Comparison of ENCODE assay signal across 19 cellular contexts in the genomic region with DNA sequence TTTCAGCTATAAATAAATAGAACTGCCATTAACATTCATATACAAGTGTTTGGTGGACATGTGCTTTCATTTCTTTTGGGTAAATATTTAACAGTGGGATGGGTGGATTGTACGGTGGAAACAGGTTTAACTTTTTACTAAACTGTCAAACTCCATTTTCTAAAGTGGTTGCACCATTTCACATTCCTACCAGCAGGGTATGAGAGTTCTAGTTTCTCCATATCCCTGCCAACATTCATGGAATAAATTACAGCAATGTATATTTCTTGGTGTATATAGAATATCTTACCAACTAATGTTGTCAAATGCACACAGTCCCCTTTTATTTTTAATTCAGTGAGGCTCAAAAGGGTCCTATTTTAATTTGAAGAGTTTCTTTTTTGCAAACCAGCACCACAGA.
DNase-seq lines count a peak whose midpoint lies in the region; TF ChIP-seq lines count a peak whose summit lies in the region.
"Had no signal": no experiment of that assay in that cellular context is flagged by ENCODE, and none has a peak within 500 bp of the region (broad histone marks: within the 10 kb centered on the region; RNA-seq: fewer than 3 reads in every experiment).

No MANE protein-coding gene starts in this region.

- H3K79me2 ChIP-seq in MM.1S (ENCODE audit: low read length), result no peaks in the 10 kb centered on the region

- intact Hi-C loops in Caco-2 (cut with micrococcal nuclease; ENCODE audit: unreplicated experiment), result no loop called here

- no peaks in the 10 kb centered on the region for H3K9me2 ChIP-seq in MM.1S (replicated peaks; ENCODE audit: insufficient read depth, low read length)

- H3K4me3 Mint-ChIP-seq in Caco-2 (ENCODE audit: unreplicated experiment) (no peak overlapping the region), progenitor cell of endocrine pancreas (ENCODE audit: low read depth) (no peak overlapping the region)
- H3K4me3 Mint-ChIP-seq: activated B cell treated with CpG ODN at 0.5 μM for 24 hours; activated naive CD8-positive, alpha-beta T cell treated with anti-CD3 and anti-CD28 coated beads for 36 hours; central memory CD8-positive, alpha-beta T cell; T-helper 1 cell treated with Interleukin-12 subunit alpha and Interleukin-12 subunit beta and Interleukin-4 antibody, amounts not matched to agents 30 μg/mL and 1 μg/mL, for 36 hours had no signal

- no peak overlapping the region for H3K4me2 ChIP-seq in MM.1S (ENCODE audit: low read depth, low read length)

- POLR2A ChIA-PET in Caco-2 (lab: Charles Lee), result no interaction called here

- no peaks in the 10 kb centered on the region for H3K4me1 Mint-ChIP-seq in Caco-2 (ENCODE audit: low read depth, unreplicated experiment)
- H3K4me1 Mint-ChIP-seq in progenitor cell of endocrine pancreas (ENCODE audit: low read depth), result peaks cover 13% of the 10 kb centered on the region
- H3K4me1 Mint-ChIP-seq: activated B cell treated with CpG ODN at 0.5 μM for 24 hours; activated naive CD8-positive, alpha-beta T cell treated with anti-CD3 and anti-CD28 coated beads for 36 hours; central memory CD8-positive, alpha-beta T cell had no signal

- H3K9me3 Mint-ChIP-seq in Caco-2 (ENCODE audit: unreplicated experiment), result no peaks in the 10 kb centered on the region
- H3K9me3 Mint-ChIP-seq in progenitor cell of endocrine pancreas (ENCODE audit: low read depth), result no peaks in the 10 kb centered on the region
- H3K9me3 Mint-ChIP-seq: central memory CD8-positive, alpha-beta T cell had no signal

- peaks cover 7% of the 10 kb centered on the region; the same call in 1 of the 2 replicates for H3F3A ChIP-seq in MM.1S (ENCODE audit: insufficient read depth, low read length)

- H3K27me3 Mint-ChIP-seq in Caco-2 (ENCODE audit: insufficient read depth, unreplicated experiment) (peaks cover 6% of the 10 kb centered on the region), progenitor cell of endocrine pancreas (peaks cover 3% of the 10 kb centered on the region)

- no peak overlapping the region for H3K9ac ChIP-seq in MM.1S (ENCODE audit: low read length)

- no peak overlapping the region for H3K4me3 ChIP-seq in Caco-2 (ENCODE audit: low read depth, low read length)
- no peak overlapping the region for H3K4me3 ChIP-seq in MM.1S (ENCODE audit: low read length)
- no peak overlapping the region for H3K4me3 ChIP-seq in epithelial cell of esophagus (ENCODE audit: low read length)
- H3K4me3 ChIP-seq: gastrocnemius medialis had no signal

- DNase-seq in Caco-2, result no peak
- no peak for DNase-seq in MM.1S
- DNase-seq in epithelial cell of esophagus (ENCODE audit: low read depth), result no peak
- no peak for DNase-seq in progenitor cell of endocrine pancreas (ENCODE audit: low spot score, unreplicated experiment)
- DNase-seq in NCI-H2107 (lab: John Stamatoyannopoulos, UW), result no peak
- no peak for DNase-seq in NCI-H446 treated with DMSO at 0.1 percent for 48 hours (lab: John Stamatoyannopoulos, UW)
- no peak for DNase-seq in cerebellar nuclear complex (lab: John Stamatoyannopoulos, UW)
- DNase-seq: activated B cell treated with CpG ODN at 0.5 μM for 24 hours; activated naive CD8-positive, alpha-beta T cell treated with anti-CD3 and anti-CD28 coated beads for 36 hours; C1 segment of cervical spinal cord; DMS79 treated with DMSO at 0.1 percent for 48 hours; gastrocnemius medialis; H7; NCI-H1436 treated with DMSO at 0.1 percent for 48 hours; NCI-H345; SHP77; stimulated activated CD4-positive, alpha-beta T cell treated with anti-CD3 and anti-CD28 coated beads, Interleukin-4, amount 100 ng/mL, for 24 hours had no signal

- BruUV-seq in Caco-2 (replicated peaks; lab: Mats Ljungman, UMichigan), result no TSS peak

- H3K4me1 ChIP-seq in Caco-2 (no peaks in the 10 kb centered on the region), MM.1S (ENCODE audit: low read length) (peaks cover 20% of the 10 kb centered on the region)
- H3K4me1 ChIP-seq: gastrocnemius medialis had no signal

- TF ChIP-seq CTCF in Caco-2 (IDR thresholded peaks at IDR 0.05; ENCODE audit: insufficient read depth in 1 of 2, low read depth in 1 of 2, low read length in 1 of 2, severe bottlenecking in 1 of 2, unreplicated experiment in 1 of 2) (peak; percentile 10 to 30), MM.1S (IDR thresholded peaks at IDR 0.05; ENCODE audit: low read length) (peak; percentile 9), epithelial cell of esophagus (IDR thresholded peaks at IDR 0.05; ENCODE audit: insufficient read depth, low read depth, low read length, missing control alignments) (peak; percentile 12), progenitor cell of endocrine pancreas (IDR thresholded peaks at IDR 0.05; ENCODE audit: unreplicated experiment) (peak; percentile 45)

- no peaks in the 10 kb centered on the region for H3K36me3 ChIP-seq in Caco-2 (ENCODE audit: control insufficient read depth, insufficient read depth, low read length)
- H3K36me3 ChIP-seq in MM.1S (replicated peaks; ENCODE audit: insufficient read depth, low read length), result no peaks in the 10 kb centered on the region
- H3K36me3 ChIP-seq: gastrocnemius medialis had no signal

- H3K36me3 Mint-ChIP-seq in Caco-2 (ENCODE audit: insufficient read depth, unreplicated experiment) (no peaks in the 10 kb centered on the region), progenitor cell of endocrine pancreas (ENCODE audit: insufficient read depth) (no peaks in the 10 kb centered on the region)
- H3K36me3 Mint-ChIP-seq: activated naive CD8-positive, alpha-beta T cell treated with anti-CD3 and anti-CD28 coated beads for 36 hours had no signal

- H3K27me3 ChIP-seq in Caco-2 (replicated peaks; ENCODE audit: control insufficient read depth, insufficient read depth, low read length) (no peaks in the 10 kb centered on the region; the same call in 1 of the 2 replicates), MM.1S (replicated peaks; ENCODE audit: insufficient read depth, low read length) (no peaks in the 10 kb centered on the region)
- H3K27me3 ChIP-seq: gastrocnemius medialis had no signal

- CTCF ChIA-PET in Caco-2 (lab: Charles Lee), result no interaction called here

- no peak overlapping the region for H3K27ac ChIP-seq in MM.1S (ENCODE audit: low read length)
- H3K27ac ChIP-seq: gastrocnemius medialis had no signal

- H4K20me1 ChIP-seq in MM.1S (ENCODE audit: insufficient read depth, low read length), result no peaks in the 10 kb centered on the region

- H2AFZ ChIP-seq in MM.1S (ENCODE audit: low read length), result no peak overlapping the region

- H3K27ac Mint-ChIP-seq in Caco-2 (ENCODE audit: unreplicated experiment), result no peak overlapping the region
- H3K27ac Mint-ChIP-seq in progenitor cell of endocrine pancreas, result no peak overlapping the region
- H3K27ac Mint-ChIP-seq: activated B cell treated with CpG ODN at 0.5 μM for 24 hours; activated naive CD8-positive, alpha-beta T cell treated with anti-CD3 and anti-CD28 coated beads for 36 hours; T-helper 1 cell treated with Interleukin-12 subunit alpha and Interleukin-12 subunit beta and Interleukin-4 antibody, amounts not matched to agents 30 μg/mL and 1 μg/mL, for 36 hours had no signal

- H3K9me3 ChIP-seq in Caco-2 (no peaks in the 10 kb centered on the region), MM.1S (replicated peaks; ENCODE audit: insufficient read depth, low read length) (no peaks in the 10 kb centered on the region)
- H3K9me3 ChIP-seq: gastrocnemius medialis had no signal
